In the genomic region with DNA sequence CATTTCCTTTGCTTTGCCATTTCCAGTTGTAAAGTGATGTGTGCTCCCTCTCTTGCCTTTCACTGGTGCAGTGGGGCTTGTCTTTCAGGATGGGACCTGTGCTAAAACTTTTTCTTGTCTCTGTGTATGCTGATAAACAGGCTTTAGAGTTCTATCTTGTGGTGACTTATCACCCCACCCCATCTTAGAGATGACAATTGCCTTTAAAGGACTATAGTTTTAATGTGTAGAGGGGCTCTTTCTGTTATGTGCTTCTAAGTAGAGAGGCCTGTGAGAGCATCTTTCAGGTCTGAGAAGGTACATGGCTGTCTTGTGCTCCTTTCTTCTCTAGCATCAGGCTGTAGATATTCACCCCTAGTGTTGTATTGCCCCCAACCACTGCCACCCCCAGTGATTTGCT, we compare ENCODE assay signal across 24 cellular contexts.
"Had no signal": no experiment of that assay in that cellular context is flagged by ENCODE, and none has a peak within 500 bp of the region (broad histone marks: within the 10 kb centered on the region; RNA-seq: fewer than 3 reads in every experiment).

No MANE protein-coding gene starts in this region.

- H3K27me3 ChIP-seq: body of pancreas, spleen, suprapubic skin, upper lobe of left lung had no signal

- H3K4me3 ChIP-seq: body of pancreas, coronary artery, left ventricle myocardium inferior, prostate gland, spleen, suprapubic skin, upper lobe of left lung had no signal

- H3K9me3 ChIP-seq: body of pancreas, left ventricle myocardium inferior, prostate gland, spleen, suprapubic skin, upper lobe of left lung had no signal

- H3K36me3 ChIP-seq: prostate gland had no signal

- H3K27ac Mint-ChIP-seq: activated CD8-positive, alpha-beta memory T cell treated with anti-CD3 and anti-CD28 coated beads, Interleukin-2, amount 10 ng/mL, durations not matched to agents 7 days and 5 days; activated T-cell treated with anti-CD3 and anti-CD28 coated beads, Interleukin-2, amount 50 U/mL, for 24 hours; nephron; T-helper 1 cell treated with Interleukin-12 subunit alpha and Interleukin-12 subunit beta and Interleukin-4 antibody, amounts not matched to agents 30 μg/mL and 1 μg/mL, for 36 hours had no signal

- FAIRE-seq: endothelial cell of umbilical vein, kidney, TTC549 had no signal

- H3K4me1 ChIP-seq: prostate gland, suprapubic skin, upper lobe of left lung had no signal

- H3K4me3 Mint-ChIP-seq: activated CD8-positive, alpha-beta memory T cell treated with anti-CD3 and anti-CD28 coated beads, Interleukin-2, amount 10 ng/mL, durations not matched to agents 7 days and 5 days; activated T-cell treated with anti-CD3 and anti-CD28 coated beads, Interleukin-2, amount 50 U/mL, for 24 hours; nephron; stimulated activated naive CD8-positive, alpha-beta T cell treated with anti-CD3 and anti-CD28 coated beads, Interleukin-15, Interleukin-2, amounts not matched to agents 100 ng/mL and 50 ng/mL, for 24 hours; T-helper 1 cell treated with Interleukin-12 subunit alpha and Interleukin-12 subunit beta and Interleukin-4 antibody, amounts not matched to agents 30 μg/mL and 1 μg/mL, for 36 hours had no signal

- H3K27me3 Mint-ChIP-seq: activated CD8-positive, alpha-beta memory T cell treated with anti-CD3 and anti-CD28 coated beads, Interleukin-2, amount 10 ng/mL, durations not matched to agents 7 days and 5 days; activated T-cell treated with anti-CD3 and anti-CD28 coated beads, Interleukin-2, amount 50 U/mL, for 24 hours; stimulated activated naive CD8-positive, alpha-beta T cell treated with anti-CD3 and anti-CD28 coated beads, Interleukin-15, Interleukin-2, amounts not matched to agents 100 ng/mL and 50 ng/mL, for 24 hours had no signal

- H3K27ac ChIP-seq: body of pancreas, coronary artery, left ventricle myocardium inferior, prostate gland, spleen, suprapubic skin, upper lobe of left lung had no signal

- ATAC-seq: activated CD8-positive, alpha-beta memory T cell treated with anti-CD3 and anti-CD28 coated beads, Interleukin-2, amount 10 ng/mL, durations not matched to agents 7 days and 5 days; body of pancreas; sciatic nerve had no signal

- DNase-seq: activated CD4-positive, CD25-positive, alpha-beta regulatory T cell treated with anti-CD3 and anti-CD28 coated beads, Interleukin-2, amount 50 U/mL, for 72 hours; activated CD8-positive, alpha-beta memory T cell treated with anti-CD3 and anti-CD28 coated beads, Interleukin-2, amount 10 ng/mL, durations not matched to agents 7 days and 5 days; activated naive CD4-positive, alpha-beta T cell treated with anti-CD3 and anti-CD28 coated beads, Interleukin-2, amount 50 U/mL, for 16 hours; activated T-cell treated with anti-CD3 and anti-CD28 coated beads, Interleukin-2, amount 50 U/mL, for 24 hours; amniotic stem cell; body of pancreas; central memory CD4-positive, alpha-beta T cell; foreskin fibroblast; glutamatergic neuron; hypothalamus; kidney; left ventricle myocardium inferior; mesendoderm; spleen; upper lobe of left lung had no signal

- H3K9me3 Mint-ChIP-seq: nephron; stimulated activated naive CD8-positive, alpha-beta T cell treated with anti-CD3 and anti-CD28 coated beads, Interleukin-15, Interleukin-2, amounts not matched to agents 100 ng/mL and 50 ng/mL, for 24 hours; T-helper 1 cell treated with Interleukin-12 subunit alpha and Interleukin-12 subunit beta and Interleukin-4 antibody, amounts not matched to agents 30 μg/mL and 1 μg/mL, for 36 hours had no signal
